23 cellular contexts compared by ENCODE assay signal in genomic region chr12:124238886-124239285, GRCh38. TPM values are rescaled to one million over a fixed set of nuclear protein-coding genes. Genes with fewer than 3 reads are reported as not detected.
"Had no signal": no experiment of that assay in that cellular context is flagged by ENCODE, and none has a peak within 500 bp of the region (broad histone marks: within the 10 kb centered on the region; RNA-seq: fewer than 3 reads in every experiment).

No MANE protein-coding gene starts in this region.

- H3K4me3 Mint-ChIP-seq: dendritic cell treated with granulocyte-macrophage colony-stimulating factor and Interleukin-4, amounts not matched to agents 40 ng/mL and 50 ng/mL, for 4 days; effector memory CD8-positive, alpha-beta T cell; nephron had no signal

- H3K4me1 Mint-ChIP-seq: nephron had no signal

- H3K9me3 ChIP-seq: adrenal gland, uterus had no signal

- H3K27ac Mint-ChIP-seq: dendritic cell treated with granulocyte-macrophage colony-stimulating factor and Interleukin-4, amounts not matched to agents 40 ng/mL and 50 ng/mL, for 4 days; effector memory CD8-positive, alpha-beta T cell; nephron had no signal

- DNase-seq: activated gamma-delta T cell treated with Interleukin-2 at 50 U/mL for 16 hours; adrenal gland; effector memory CD8-positive, alpha-beta T cell; foreskin fibroblast; glutamatergic neuron; hypothalamus; retina; stimulated activated CD4-positive, alpha-beta T cell treated with anti-CD3 and anti-CD28 coated beads, Interleukin-2, amount 100 ng/mL, for 24 hours; stimulated activated naive CD4-positive, alpha-beta T cell treated with Interleukin-2 at 50 U/mL for 16 hours; substantia nigra; tibial artery; uterus had no signal

- H2AFZ ChIP-seq: parathyroid adenoma had no signal

- H3K36me3 ChIP-seq: adrenal gland, tibial artery, uterus had no signal

- H3K27ac ChIP-seq: adrenal gland, epithelial cell of prostate, parathyroid adenoma, tibial artery, uterus had no signal

- H3K9ac ChIP-seq: parathyroid adenoma had no signal

- H3K27me3 ChIP-seq: adrenal gland, uterus had no signal

- H3K4me1 ChIP-seq: adrenal gland, parathyroid adenoma, tibial artery, uterus had no signal

- H3K79me2 ChIP-seq: parathyroid adenoma had no signal

- H3K36me3 Mint-ChIP-seq: activated naive CD4-positive, alpha-beta T cell treated with anti-CD3 and anti-CD28 coated beads, Interleukin-2, amount 50 U/mL, for 72 hours had no signal

- H3K4me3 ChIP-seq: adrenal gland, lung, tibial artery, uterus had no signal

- FAIRE-seq: astrocyte, bronchial epithelial cell had no signal

- ATAC-seq: activated CD4-positive, CD25-positive, alpha-beta regulatory T cell treated with anti-CD3 and anti-CD28 coated beads, Interleukin-2, amount 50 U/mL, for 24 hours; activated naive CD4-positive, alpha-beta T cell treated with anti-CD3 and anti-CD28 coated beads, Interleukin-2, amount 50 U/mL, for 72 hours; effector memory CD8-positive, alpha-beta T cell had no signal

RNA-seq across cellular contexts. Expression of gene RFLNA, which starts 56.0 kb away (rescaled TPM):
- total RNA-seq: activated CD8-positive, alpha-beta memory T cell treated with anti-CD3 and anti-CD28 coated beads for 36 hours; bronchial epithelial cell; T-helper 1 cell treated with Interleukin-12 subunit alpha and Interleukin-12 subunit beta and Interleukin-4 antibody, amounts not matched to agents 30 ng/mL and 1 ng/mL, for 36 hours had no signal
